In the genomic region with DNA sequence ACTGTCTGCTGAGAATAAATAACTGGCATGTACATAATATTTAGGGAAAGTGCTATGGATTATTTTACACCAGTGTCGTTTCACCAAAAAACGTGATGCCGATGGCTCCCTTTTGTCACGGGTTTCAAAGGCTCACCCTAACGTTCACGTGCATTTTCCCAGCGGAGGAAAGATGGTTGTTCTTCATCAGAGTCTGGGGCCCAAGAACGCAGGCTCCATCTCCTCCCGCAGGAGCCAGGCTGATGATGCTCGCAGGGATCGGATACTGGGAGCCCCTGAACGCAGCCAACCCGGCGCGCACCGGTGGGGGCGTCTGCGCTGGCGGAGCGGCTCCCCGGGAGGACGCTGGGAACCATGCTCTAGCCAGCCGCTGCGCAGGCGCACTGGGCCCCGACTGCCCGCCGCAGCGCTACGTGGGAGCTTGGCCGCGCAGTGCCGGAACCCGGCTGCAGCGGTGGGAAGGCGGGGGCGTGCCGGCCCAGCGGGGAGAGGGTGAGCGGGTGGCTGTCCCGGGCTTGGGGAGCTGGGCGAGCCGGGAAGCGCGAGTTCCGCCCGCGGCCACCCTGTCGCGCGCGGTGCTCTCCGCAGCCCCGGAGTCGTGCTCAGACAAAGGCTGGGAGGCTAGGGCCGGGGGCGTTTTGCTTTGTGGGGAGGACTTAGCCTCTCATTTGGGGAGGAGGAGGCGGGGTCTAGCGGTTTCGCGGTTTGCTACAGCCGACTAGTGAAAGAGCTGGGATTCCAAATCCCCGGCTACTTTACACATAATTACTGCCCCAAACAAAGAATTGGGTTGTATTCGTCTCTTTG, we compare ENCODE assay signal across 8 cellular contexts. TPM values are rescaled to one million over a fixed set of nuclear protein-coding genes. Genes with fewer than 3 reads are reported as not detected.
DNase-seq lines count a peak whose midpoint lies in the region; ATAC-seq and TF ChIP-seq lines count a peak whose summit lies in the region.

ZFP69B (plus strand) TSS at position 793 of the 807 bp plus-strand sequence. CDS start 486 bp downstream, outside the sequence.

- no peaks in the 10 kb centered on the region for H3K27me3 Mint-ChIP-seq in activated naive CD4-positive, alpha-beta T cell treated with anti-CD3 and anti-CD28 coated beads, Interleukin-2, amount 50 U/mL, for 24 hours

- H3K27ac ChIP-seq in SK-N-MC (peak within 1 kb of the TSS; percentile 81), temporal lobe (ENCODE audit: low read depth, low read length) (peak within 1 kb of the TSS; percentile 71)

- H3K4me3 ChIP-seq in HFF-Myc (replicated peaks; ENCODE audit: low read depth, low read length) (peak within 1 kb of the TSS; percentile 71), SK-N-MC (peak within 1 kb of the TSS; percentile 87)

- H3K4me3 Mint-ChIP-seq in activated naive CD4-positive, alpha-beta T cell treated with anti-CD3 and anti-CD28 coated beads, Interleukin-2, amount 50 U/mL, for 24 hours: peak within 1 kb of the TSS; percentile 91

- H3K9me3 Mint-ChIP-seq in activated naive CD4-positive, alpha-beta T cell treated with anti-CD3 and anti-CD28 coated beads, Interleukin-2, amount 50 U/mL, for 24 hours: peaks cover 25% of the 10 kb centered on the region

- DNase-seq in GM04504 (ENCODE audit: low read depth) (peak; percentile 81), HFF-Myc (ENCODE audit: extremely low read depth, low read depth) (peak; percentile 63), NAMALWA (ENCODE audit: low spot score) (peak; percentile 92), SK-N-MC (ENCODE audit: low read depth, low spot score) (peak; percentile 44), glomerular visceral epithelial cell (ENCODE audit: extremely low spot score) (peak; percentile 95), omental fat pad (ENCODE audit: low spot score) (peak; percentile 69)

- peak within 1 kb of the TSS; percentile 82 for H3K9ac ChIP-seq in SK-N-MC (ENCODE audit: insufficient read length)

- H3K27ac Mint-ChIP-seq in activated naive CD4-positive, alpha-beta T cell treated with anti-CD3 and anti-CD28 coated beads, Interleukin-2, amount 50 U/mL, for 24 hours: peak within 1 kb of the TSS; percentile 97

- H3K36me3 Mint-ChIP-seq in activated naive CD4-positive, alpha-beta T cell treated with anti-CD3 and anti-CD28 coated beads, Interleukin-2, amount 50 U/mL, for 24 hours: peaks cover 40% of the 10 kb centered on the region

- peaks cover 36% of the 10 kb centered on the region for H3K4me1 Mint-ChIP-seq in activated naive CD4-positive, alpha-beta T cell treated with anti-CD3 and anti-CD28 coated beads, Interleukin-2, amount 50 U/mL, for 24 hours

- peaks cover 10% of the 10 kb centered on the region; the same call in 1 of the 2 replicates for H3K9me3 ChIP-seq in SK-N-MC (ENCODE audit: low read depth, low read length)

- TF ChIP-seq CTCF in HFF-Myc (IDR thresholded peaks at IDR 0.05; ENCODE audit: low read depth, low read length, missing control alignments) (no peak), omental fat pad (IDR thresholded peaks at IDR 0.05) (no peak)

- H3K36me3 ChIP-seq in SK-N-MC (ENCODE audit: insufficient read depth, low read length): peaks cover 13% of the 10 kb centered on the region

- peak; percentile 99 for ATAC-seq in omental fat pad (ENCODE audit: low FRiP score)

RNA-seq across cellular contexts. Expression of gene ZFP69B, which starts in this region (rescaled TPM):
- total RNA-seq in omental fat pad (1 to 10 TPM in 3 of 4 donors, under 1 TPM in 1; 0.56 to 1.9 (median 1.2) TPM), temporal lobe (18.9 TPM)

Comparison
In these comparisons a context has a peak if more than half of its experiments do, and no peak if none do; other contexts are left out.
1. Peak in every context shown above with its lines: DNase-seq, ATAC-seq, H3K4me3 ChIP-seq and H3K27ac ChIP-seq.
2. DNase-seq: peak in every context shown above with its lines; median percentile 95 in glomerular visceral epithelial cell; 92 in NAMALWA; 81 in GM04504; 69 in omental fat pad; 63 in HFF-Myc; 44 in SK-N-MC.